Comparison of ENCODE assay signal across 1 cellular context in the genomic region with DNA sequence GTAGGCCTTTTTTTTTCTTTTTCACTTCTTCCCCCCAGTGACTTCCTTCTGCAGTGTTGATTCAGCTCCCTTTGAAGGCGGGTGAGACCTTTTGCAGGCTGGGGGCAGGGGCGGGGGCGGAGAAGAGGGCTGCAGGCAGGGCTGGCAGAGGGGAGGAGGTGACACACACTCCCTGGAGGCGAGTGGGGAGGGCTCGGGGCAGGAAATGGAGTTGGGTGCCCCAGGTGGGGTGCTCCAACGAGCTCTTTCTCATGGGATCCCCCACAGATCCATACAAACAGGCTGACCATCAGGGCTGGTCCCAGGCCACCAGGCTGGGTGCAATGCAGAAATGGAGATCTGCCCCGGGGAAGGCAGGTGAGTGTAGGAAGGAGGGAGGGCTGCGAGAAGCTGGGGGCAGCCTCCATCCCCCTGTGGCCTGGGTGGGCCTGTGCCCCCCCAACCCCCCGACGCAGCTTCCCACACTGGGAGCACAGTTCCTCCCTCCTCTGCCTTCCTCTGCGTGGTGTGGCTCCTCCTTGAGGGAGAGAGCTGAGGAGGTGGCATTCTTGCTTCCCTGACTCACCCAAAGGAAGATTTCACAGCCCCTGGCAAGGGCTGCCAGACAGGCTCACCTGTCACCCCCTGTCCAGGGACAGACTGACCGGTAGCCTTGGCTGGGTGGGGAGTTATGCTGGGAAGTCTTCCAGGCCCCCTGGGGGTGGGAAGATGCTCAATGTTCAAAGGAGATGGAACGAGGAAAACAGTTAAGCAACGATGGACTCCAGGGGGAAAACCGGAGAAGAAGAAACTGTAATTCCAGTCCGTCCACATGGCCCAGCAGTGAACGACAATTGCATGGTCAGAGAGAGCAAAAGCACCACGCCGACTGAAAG.
TF ChIP-seq lines count a peak whose summit lies in the region.

No MANE protein-coding gene starts in this region.

TF ChIP-seq in IMR-90, 13 proteins besides CTCF, POLR2A, EP300 and RAD21 (continued from another document):
- no peak for TF ChIP-seq CHD1 (IDR thresholded peaks at IDR 0.05; ENCODE audit: low read depth, low read length)
